1 cellular context compared by ENCODE assay signal in genomic region chr19:55146078-55146647, GRCh38.
TF ChIP-seq lines count a peak whose summit lies in the region.

No MANE protein-coding gene starts in this region.

TF ChIP-seq in K562, 482 proteins besides CTCF, POLR2A, EP300 and RAD21 (continued from another document):
- TF ChIP-seq ZNF318 (IDR thresholded peaks at IDR 0.05; ENCODE audit: borderline replicate concordance in 1 of 2, low read depth in 1 of 2) (no peak), TAF15 (IDR thresholded peaks at IDR 0.05; ENCODE audit: low read depth, low read length) (no peak), YY1 (IDR thresholded peaks at IDR 0.05; ENCODE audit: borderline replicate concordance in 1 of 3, control insufficient read depth in 1 of 3, extremely low read depth in 1 of 3, insufficient read depth in 3 of 3, insufficient read length in 1 of 3, insufficient replicate concordance in 2 of 3, low read depth in 1 of 3, low read length in 2 of 3) (no peak), PREB (CRISPR knock-in tag; IDR thresholded peaks at IDR 0.05) (no peak), ZNF583 (CRISPR knock-in tag; IDR thresholded peaks at IDR 0.05) (no peak), FIP1L1 (IDR thresholded peaks at IDR 0.05; ENCODE audit: low read depth, low read length, poor library complexity, severe bottlenecking) (no peak), HIVEP1 (CRISPR knock-in tag; IDR thresholded peaks at IDR 0.05) (no peak), TBL1XR1 (IDR thresholded peaks at IDR 0.05; ENCODE audit: low read length in 2 of 2) (peak; percentile 64 to 65; a peak in 3 of 4 replicates), ZSCAN32 (CRISPR knock-in tag; IDR thresholded peaks at IDR 0.05) (no peak), SIN3B (IDR thresholded peaks at IDR 0.05; ENCODE audit: low read depth) (no peak), GTF2B (IDR thresholded peaks at IDR 0.05; ENCODE audit: extremely low read depth, insufficient read length) (no peak), ZNF217 (CRISPR knock-in tag; IDR thresholded peaks at IDR 0.05) (no peak), MAZ (CRISPR knock-in tag; conservative IDR thresholded peaks at IDR 0.05 in 1 of 2, IDR thresholded peaks at IDR 0.05 in 1 of 2) (peak; percentile 86 to 88), FOXP1 (CRISPR knock-in tag; IDR thresholded peaks at IDR 0.05) (no peak), CBX8 (IDR thresholded peaks at IDR 0.05; ENCODE audit: borderline replicate concordance, extremely low read depth, low read depth, low read length, poor library complexity, severe bottlenecking) (no peak), RBBP5 (IDR thresholded peaks at IDR 0.05; ENCODE audit: borderline replicate concordance, insufficient read depth, low read length, poor library complexity, severe bottlenecking) (no peak), BRCA1 (IDR thresholded peaks at IDR 0.05) (no peak), BRCA1 (CRISPR knock-in tag; IDR thresholded peaks at IDR 0.05) (no peak), BRD9 (IDR thresholded peaks at IDR 0.05; ENCODE audit: low read depth, partially characterized antibody) (no peak), XRCC3 (IDR thresholded peaks at IDR 0.05) (no peak), HBP1 (CRISPR knock-in tag; IDR thresholded peaks at IDR 0.05) (no peak), ZNF655 (CRISPR knock-in tag; IDR thresholded peaks at IDR 0.05) (no peak), BRF1 (IDR thresholded peaks at IDR 0.05; ENCODE audit: borderline replicate concordance, extremely low read depth, insufficient read length) (no peak), CREBBP (IDR thresholded peaks at IDR 0.05; ENCODE audit: low read depth, low read length) (no peak), ZKSCAN8 (CRISPR knock-in tag; IDR thresholded peaks at IDR 0.05) (no peak), POLR2AphosphoS2 (IDR thresholded peaks at IDR 0.05; ENCODE audit: low read length) (no peak), MECOM (CRISPR knock-in tag; IDR thresholded peaks at IDR 0.05) (no peak), SAP30 (IDR thresholded peaks at IDR 0.05; ENCODE audit: borderline replicate concordance, insufficient read depth, low read depth, low read length, poor library complexity, severe bottlenecking) (no peak), ARNT (IDR thresholded peaks at IDR 0.05) (peak; percentile 72 to 75; a peak in 2 of 4 replicates), HDGF (IDR thresholded peaks at IDR 0.05) (no peak), TARDBP (IDR thresholded peaks at IDR 0.05) (no peak), ZNF778 (CRISPR knock-in tag; IDR thresholded peaks at IDR 0.05) (no peak), CEBPB (tag; IDR thresholded peaks at IDR 0.05) (no peak), ZFP36 (IDR thresholded peaks at IDR 0.05; ENCODE audit: low read depth, low read length, partially characterized antibody) (no peak), AFF1 (IDR thresholded peaks at IDR 0.05; ENCODE audit: low read depth in 1 of 2, partially characterized antibody in 2 of 2) (peak in 1 of 2 experiments; percentile 15), CCAR2 (IDR thresholded peaks at IDR 0.05; ENCODE audit: low read depth, low read length) (no peak), KAT8 (IDR thresholded peaks at IDR 0.05; ENCODE audit: low read depth) (no peak), KAT7 (CRISPR knock-in tag; IDR thresholded peaks at IDR 0.05; ENCODE audit: borderline replicate concordance) (no peak), ZNF174 (CRISPR knock-in tag; IDR thresholded peaks at IDR 0.05) (no peak), THRB (CRISPR knock-in tag; conservative IDR thresholded peaks at IDR 0.05) (no peak), GTF2F1 (IDR thresholded peaks at IDR 0.05; ENCODE audit: low read depth, low read length) (no peak)
